15 cellular contexts compared by ENCODE assay signal in the genomic region with DNA sequence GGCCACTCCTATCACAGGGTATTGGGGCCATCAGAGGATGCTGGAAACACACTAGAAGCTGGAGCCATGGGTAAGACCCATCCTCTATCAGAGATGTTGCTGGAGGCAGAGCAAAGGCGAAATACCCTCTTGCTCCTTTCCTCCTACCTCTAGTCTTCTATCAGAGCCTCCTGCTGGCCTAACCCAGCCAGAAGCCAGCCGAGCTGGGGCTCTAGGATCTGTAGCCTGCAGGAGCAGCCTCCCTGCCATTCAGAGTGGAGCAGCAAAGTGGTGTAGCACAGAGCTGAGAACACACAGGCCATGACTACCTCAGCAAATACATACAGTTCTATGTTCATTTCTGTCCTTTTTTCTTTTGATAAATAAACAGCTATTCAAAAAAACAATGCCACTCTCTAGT. TPM values are rescaled to one million over a fixed set of nuclear protein-coding genes. Genes with fewer than 3 reads are reported as not detected.
A peak's percentile ranks its signal among the peaks of the same experiment; 100 is the strongest.
DNase-seq lines count a peak whose midpoint lies in the region; TF ChIP-seq lines count a peak whose summit lies in the region.
"Had no signal": no experiment of that assay in that cellular context is flagged by ENCODE, and none has a peak within 500 bp of the region (broad histone marks: within the 10 kb centered on the region; RNA-seq: fewer than 3 reads in every experiment).

No MANE protein-coding gene starts in this region.

- H3K9me3 ChIP-seq in BLaER1 treated with 17β-estradiol and CSF1 and Interleukin-3, amounts not matched to agents 10 nM and 100 nM (replicated peaks in 1 of 11) = peaks cover 0 to 3% (median 0%) of the 10 kb centered on the region in 11 experiments; a peak in 1 of 22 replicates
- H3K9me3 ChIP-seq in HEK293 (ENCODE audit: control insufficient read depth, insufficient read depth, low read depth, low read length) = no peaks in the 10 kb centered on the region

- no peak overlapping the region for H3K4me3 Mint-ChIP-seq in activated CD4-positive, alpha-beta T cell treated with anti-CD3 and anti-CD28 coated beads, Interleukin-2, amount 10 ng/mL, durations not matched to agents 7 days and 5 days
- no peak overlapping the region for H3K4me3 Mint-ChIP-seq in endothelial cell (ENCODE audit: unreplicated experiment)
- H3K4me3 Mint-ChIP-seq: CD4-positive, alpha-beta T cell had no signal

- TF ChIP-seq CTCF in HEK293 (tag by site-specific recombination; IDR thresholded peaks at IDR 0.05) (no peak), endothelial cell (IDR thresholded peaks at IDR 0.05; ENCODE audit: unreplicated experiment) (no peak)

- no peaks in the 10 kb centered on the region for H3K27me3 Mint-ChIP-seq in activated CD4-positive, alpha-beta T cell treated with anti-CD3 and anti-CD28 coated beads, Interleukin-2, amount 10 ng/mL, durations not matched to agents 7 days and 5 days
- peaks cover 4% of the 10 kb centered on the region for H3K27me3 Mint-ChIP-seq in endothelial cell (ENCODE audit: unreplicated experiment)
- H3K27me3 Mint-ChIP-seq: CD4-positive, alpha-beta T cell had no signal

- DNase-seq in activated CD4-positive, alpha-beta T cell treated with anti-CD3 and anti-CD28 coated beads for 48 hours = peak; percentile 4
- DNase-seq in activated CD4-positive, alpha-beta T cell treated with anti-CD3 and anti-CD28 coated beads, Interleukin-2, amount 10 ng/mL, durations not matched to agents 7 days and 5 days = no peak
- DNase-seq in iPS-NIHi7 (ENCODE audit: extremely low spot score) = peak; percentile 38
- no peak for DNase-seq in endothelial cell (ENCODE audit: low spot score)
- no peak for DNase-seq in NCI-H1694 treated with DMSO at 0.1 percent for 48 hours (lab: John Stamatoyannopoulos, UW)
- DNase-seq: 8988T; AML-193; C1 segment of cervical spinal cord; Calu3; CD4-positive, alpha-beta T cell; DMS 273 treated with DMSO at 0.1 percent for 48 hours; GOT3; HCEC 1CT had no signal

- H3K27ac Mint-ChIP-seq in activated CD4-positive, alpha-beta T cell treated with anti-CD3 and anti-CD28 coated beads, Interleukin-2, amount 10 ng/mL, durations not matched to agents 7 days and 5 days = no peak overlapping the region
- H3K27ac Mint-ChIP-seq in endothelial cell (ENCODE audit: unreplicated experiment) = no peak overlapping the region
- H3K27ac Mint-ChIP-seq: CD4-positive, alpha-beta T cell had no signal

- no peak overlapping the region for H3K4me3 ChIP-seq in BLaER1 treated with 17β-estradiol and CSF1 and Interleukin-3, amounts not matched to agents 10 nM and 100 nM
- H3K4me3 ChIP-seq in HEK293 (ENCODE audit: low read depth, low read length) = no peak overlapping the region

- H3K36me3 ChIP-seq in BLaER1 treated with 17β-estradiol and CSF1 and Interleukin-3, amounts not matched to agents 10 nM and 100 nM = peaks cover 0 to 40% (median 9%) of the 10 kb centered on the region in 11 experiments; a peak in 7 of 22 replicates
- no peaks in the 10 kb centered on the region for H3K36me3 ChIP-seq in HEK293 (ENCODE audit: control insufficient read depth in 2 of 2, insufficient read depth in 1 of 2, low read length in 2 of 2)

- peaks cover 2% of the 10 kb centered on the region for H3K4me1 Mint-ChIP-seq in activated CD4-positive, alpha-beta T cell treated with anti-CD3 and anti-CD28 coated beads, Interleukin-2, amount 10 ng/mL, durations not matched to agents 7 days and 5 days
- H3K4me1 Mint-ChIP-seq in endothelial cell (ENCODE audit: unreplicated experiment) = peaks cover 3% of the 10 kb centered on the region

- POLR2A ChIA-PET in activated CD4-positive, alpha-beta T cell treated with anti-CD3 and anti-CD28 coated beads, Interleukin-2, amount 10 ng/mL, durations not matched to agents 7 days and 5 days (lab: Charles Lee) = no interaction called here
- POLR2A ChIA-PET in HEK293 (lab: Yijun Ruan, JAX) = no interaction called here

- H3K9me3 Mint-ChIP-seq in activated CD4-positive, alpha-beta T cell treated with anti-CD3 and anti-CD28 coated beads, Interleukin-2, amount 10 ng/mL, durations not matched to agents 7 days and 5 days = no peaks in the 10 kb centered on the region
- no peaks in the 10 kb centered on the region for H3K9me3 Mint-ChIP-seq in endothelial cell (ENCODE audit: unreplicated experiment)
- H3K9me3 Mint-ChIP-seq: CD4-positive, alpha-beta T cell had no signal

- H3K27me3 ChIP-seq in BLaER1 treated with 17β-estradiol and CSF1 and Interleukin-3, amounts not matched to agents 10 nM and 100 nM = no peaks in the 10 kb centered on the region

- H3K4me1 ChIP-seq in BLaER1 treated with 17β-estradiol and CSF1 and Interleukin-3, amounts not matched to agents 10 nM and 100 nM = peaks cover 15 to 35% (median 30%) of the 10 kb centered on the region in 10 experiments
- peaks cover 2% of the 10 kb centered on the region; the same call in 1 of the 2 replicates for H3K4me1 ChIP-seq in HEK293 (ENCODE audit: control insufficient read depth, insufficient read depth, low read length)

- H3K9ac ChIP-seq in BLaER1 treated with 17β-estradiol and CSF1 and Interleukin-3, amounts not matched to agents 10 nM and 100 nM = no peak overlapping the region

- H3K36me3 Mint-ChIP-seq in activated CD4-positive, alpha-beta T cell treated with anti-CD3 and anti-CD28 coated beads, Interleukin-2, amount 10 ng/mL, durations not matched to agents 7 days and 5 days (ENCODE audit: low read depth) = peaks cover 2% of the 10 kb centered on the region
- peaks cover 11% of the 10 kb centered on the region for H3K36me3 Mint-ChIP-seq in endothelial cell (ENCODE audit: low read depth, unreplicated experiment)

- H3K4me2 ChIP-seq in BLaER1 treated with 17β-estradiol and CSF1 and Interleukin-3, amounts not matched to agents 10 nM and 100 nM = peak overlapping the region in 8 of 11 experiments; percentile 18 to 48 (median 33); a peak in 8 of 22 replicates

- CTCF ChIA-PET in activated CD4-positive, alpha-beta T cell treated with anti-CD3 and anti-CD28 coated beads, Interleukin-2, amount 10 ng/mL, durations not matched to agents 7 days and 5 days (lab: Charles Lee) = interaction anchor here (1.2 to 1.5 kb wide), 2 partner anchors 11 to 42 kb away, joined by 3 to 5 read pairs; no protein-coding TSS in a partner anchor
- CTCF ChIA-PET in HEK293 (lab: Yijun Ruan, JAX) = no interaction called here

- H3K27ac ChIP-seq in BLaER1 treated with 17β-estradiol and CSF1 and Interleukin-3, amounts not matched to agents 10 nM and 100 nM = no peak overlapping the region
- no peak overlapping the region for H3K27ac ChIP-seq in HEK293 (ENCODE audit: extremely low read depth, low read depth, low read length)

- H4K20me1 ChIP-seq in BLaER1 treated with 17β-estradiol and CSF1 and Interleukin-3, amounts not matched to agents 10 nM and 100 nM = peaks cover 0 to 4% (median 0%) of the 10 kb centered on the region in 11 experiments; a peak in 1 of 22 replicates

TF ChIP-seq in HEK293, 187 proteins besides CTCF, POLR2A, EP300 and RAD21:
- no peak for TF ChIP-seq ZNF354C (tag by site-specific recombination; IDR thresholded peaks at IDR 0.05; ENCODE audit: borderline replicate concordance, low read depth)
- TF ChIP-seq ZIC2 (tag by site-specific recombination; IDR thresholded peaks at IDR 0.05) = peak; percentile 49
- no peak for TF ChIP-seq ZNF239 (tag by site-specific recombination; IDR thresholded peaks at IDR 0.05)
- TF ChIP-seq, protein P1, sequence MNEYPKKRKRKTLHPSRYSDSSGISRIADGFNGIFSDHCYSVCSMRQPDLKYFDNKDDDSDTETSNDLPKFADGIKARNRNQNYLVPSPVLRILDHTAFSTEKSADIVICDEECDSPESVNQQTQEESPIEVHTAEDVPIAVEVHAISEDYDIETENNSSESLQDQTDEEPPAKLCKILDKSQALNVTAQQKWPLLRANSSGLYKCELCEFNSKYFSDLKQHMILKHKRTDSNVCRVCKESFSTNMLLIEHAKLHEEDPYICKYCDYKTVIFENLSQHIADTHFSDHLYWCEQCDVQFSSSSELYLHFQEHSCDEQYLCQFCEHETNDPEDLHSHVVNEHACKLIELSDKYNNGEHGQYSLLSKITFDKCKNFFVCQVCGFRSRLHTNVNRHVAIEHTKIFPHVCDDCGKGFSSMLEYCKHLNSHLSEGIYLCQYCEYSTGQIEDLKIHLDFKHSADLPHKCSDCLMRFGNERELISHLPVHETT (tag by site-specific recombination; IDR thresholded peaks at IDR 0.05) = no peak
- TF ChIP-seq, protein P2, sequence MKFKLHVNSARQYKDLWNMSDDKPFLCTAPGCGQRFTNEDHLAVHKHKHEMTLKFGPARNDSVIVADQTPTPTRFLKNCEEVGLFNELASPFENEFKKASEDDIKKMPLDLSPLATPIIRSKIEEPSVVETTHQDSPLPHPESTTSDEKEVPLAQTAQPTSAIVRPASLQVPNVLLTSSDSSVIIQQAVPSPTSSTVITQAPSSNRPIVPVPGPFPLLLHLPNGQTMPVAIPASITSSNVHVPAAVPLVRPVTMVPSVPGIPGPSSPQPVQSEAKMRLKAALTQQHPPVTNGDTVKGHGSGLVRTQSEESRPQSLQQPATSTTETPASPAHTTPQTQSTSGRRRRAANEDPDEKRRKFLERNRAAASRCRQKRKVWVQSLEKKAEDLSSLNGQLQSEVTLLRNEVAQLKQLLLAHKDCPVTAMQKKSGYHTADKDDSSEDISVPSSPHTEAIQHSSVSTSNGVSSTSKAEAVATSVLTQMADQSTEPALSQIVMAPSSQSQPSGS (tag by site-specific recombination; IDR thresholded peaks at IDR 0.05; ENCODE audit: low read depth) = no peak
- no peak for TF ChIP-seq RBAK (tag by site-specific recombination; IDR thresholded peaks at IDR 0.05)
- no peak for TF ChIP-seq ZNF596 (tag by site-specific recombination; IDR thresholded peaks at IDR 0.05)
- no peak for TF ChIP-seq ZBTB17 (tag by site-specific recombination; IDR thresholded peaks at IDR 0.05)
- TF ChIP-seq ZNF548 (tag by site-specific recombination; IDR thresholded peaks at IDR 0.05) = peak; percentile 18; the same call in 1 of the 2 replicates

RNA-seq across cellular contexts. Expression of a gene that starts 35.7 kb away (rescaled TPM):
- 10 to 100 TPM; 13.0 to 16.5 TPM for total RNA-seq in activated CD4-positive, alpha-beta T cell treated with anti-CD3 and anti-CD28 coated beads, Interleukin-2, amount 10 ng/mL, durations not matched to agents 7 days and 5 days
- total RNA-seq in endothelial cell (ENCODE audit: unreplicated experiment) = 16.6 TPM

Comparison
In these comparisons a context has a peak if more than half of its experiments do, and no peak if none do; other contexts are left out.
1. DNase-seq: peak in activated CD4-positive, alpha-beta T cell treated with anti-CD3 and anti-CD28 coated beads for 48 hours (single experiment) and iPS-NIHi7 (single experiment); none in activated CD4-positive, alpha-beta T cell treated with anti-CD3 and anti-CD28 coated beads, Interleukin-2, amount 10 ng/mL, durations not matched to agents 7 days and 5 days (single experiment), endothelial cell (single experiment) and NCI-H1694 treated with DMSO at 0.1 percent for 48 hours (single experiment).